ENCODE assay signal across 13 cellular contexts in the genomic region with DNA sequence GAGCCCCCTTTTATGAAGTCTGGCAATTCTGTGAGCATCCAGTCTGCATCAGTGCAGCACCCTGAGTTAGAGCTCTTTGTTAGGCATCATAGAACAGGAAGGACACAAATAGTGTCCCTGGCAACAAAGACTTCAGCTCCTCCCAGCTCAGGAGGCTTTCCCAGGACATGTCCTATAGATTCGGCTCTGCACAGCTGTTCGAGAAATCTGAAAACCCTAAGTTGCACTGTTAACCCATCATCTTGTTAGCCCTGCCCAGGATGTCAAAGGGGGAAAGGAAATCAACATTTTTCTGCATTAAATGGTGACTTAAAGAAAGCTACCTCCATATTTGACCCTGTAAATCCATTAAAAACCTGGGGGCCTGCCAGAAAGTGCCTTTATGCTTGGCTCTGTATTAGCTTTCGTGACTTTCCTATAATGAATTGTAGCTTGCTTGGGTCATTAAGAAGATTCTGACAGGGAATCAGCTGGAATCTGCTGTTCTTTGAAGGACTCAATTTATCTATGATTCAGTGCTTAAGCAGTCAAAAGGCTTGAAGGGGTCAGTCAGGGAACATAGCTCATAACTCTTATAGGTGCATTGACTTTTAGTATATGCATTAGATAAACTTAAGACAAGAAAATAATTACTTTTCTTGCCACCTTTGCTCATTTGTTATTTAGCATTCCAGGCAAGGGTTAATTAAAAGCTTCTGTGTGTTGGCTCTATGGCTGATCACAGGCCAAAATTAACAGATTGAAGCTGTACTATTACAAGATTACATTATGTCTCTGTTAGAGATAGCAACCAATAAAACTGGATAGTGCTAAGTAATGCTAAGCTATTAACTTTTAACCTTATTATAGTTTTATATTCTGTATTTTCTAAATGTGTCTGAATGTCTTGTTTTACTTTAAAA. TPM values are rescaled to one million over a fixed set of nuclear protein-coding genes. Genes with fewer than 3 reads are reported as not detected.
DNase-seq lines count a peak whose midpoint lies in the region; ATAC-seq, FAIRE-seq and TF ChIP-seq lines count a peak whose summit lies in the region.
"Had no signal": no experiment of that assay in that cellular context is flagged by ENCODE, and none has a peak within 500 bp of the region (broad histone marks: within the 10 kb centered on the region; RNA-seq: fewer than 3 reads in every experiment).

No MANE protein-coding gene starts in this region.

- H3K27ac Mint-ChIP-seq in Caco-2 (ENCODE audit: unreplicated experiment), result peak overlapping the region; percentile 62
- no peak overlapping the region for H3K27ac Mint-ChIP-seq in stimulated activated naive B cell treated with anti-CD40 and anti-IgM and Interleukin-4, amounts not matched to agents 10 μg/mL and 1 μg/mL and 100 μg/mL, for 72 hours
- H3K27ac Mint-ChIP-seq: activated B cell treated with CpG ODN at 0.5 μM for 24 hours had no signal

- no peak overlapping the region for H2BK120ac ChIP-seq in IMR-90 (ENCODE audit: low read depth, low read length)
- H2BK120ac ChIP-seq in mesenchymal stem cell (ENCODE audit: low read depth, low read length), result no peak overlapping the region

- ATAC-seq in IMR-90 (ENCODE audit: low read depth) (peak; percentile 50), K562 (no peak), HG03457 (IDR thresholded peaks at IDR 0.05; ENCODE audit: unreplicated experiment) (no peak), GM19463 (IDR thresholded peaks at IDR 0.05; ENCODE audit: unreplicated experiment) (no peak)
- ATAC-seq in stimulated activated naive B cell treated with anti-CD40 and anti-IgM and Interleukin-4, amounts not matched to agents 10 μg/mL and 1 μg/mL and 100 μg/mL, for 72 hours (replicated peaks), result no peak

- FAIRE-seq in K562 (lab: Jason Lieb, UNC), result no peak
- FAIRE-seq: kidney had no signal

- H3K18ac ChIP-seq in IMR-90 (ENCODE audit: low read depth, low read length), result no peak overlapping the region
- H3K18ac ChIP-seq in mesenchymal stem cell (ENCODE audit: low read depth in 1 of 2, low read length in 2 of 2), result peak overlapping the region in 1 of 2 experiments; percentile 9

- BruUV-seq in Caco-2 (replicated peaks; lab: Mats Ljungman, UMichigan) (no TSS peak), IMR-90 (replicated peaks; lab: Mats Ljungman, UMichigan) (no TSS peak), K562 (replicated peaks; lab: Mats Ljungman, UMichigan) (no TSS peak)

- H3K79me2 ChIP-seq in K562 (ENCODE audit: control insufficient read depth, insufficient read depth, low read length), result no peaks in the 10 kb centered on the region

- POLR2A ChIA-PET in Caco-2 (lab: Charles Lee), result no interaction called here
- POLR2A ChIA-PET in IMR-90 (lab: Charles Lee; ENCODE audit: unreplicated experiment), result no interaction called here
- POLR2A ChIA-PET in K562 (lab: Yijun Ruan, JAX), result interaction anchor here (0.6 to 1.9 kb wide), 5 partner anchors 10 to 47 kb away, joined by 3 to 8 read pairs (median 3); a partner anchor contains a TSS

- H3K4me1 ChIP-seq in Caco-2, result peaks cover 36% of the 10 kb centered on the region
- H3K4me1 ChIP-seq in IMR-90 (ENCODE audit: control insufficient read depth, insufficient read depth, low read length), result peaks cover 4% of the 10 kb centered on the region; the same call in 1 of the 2 replicates
- peaks cover 0 to 17% of the 10 kb centered on the region in 2 experiments; a peak in 2 of 5 replicates for H3K4me1 ChIP-seq in K562 (replicated peaks in 1 of 2; ENCODE audit: control insufficient read depth in 2 of 2, insufficient read depth in 2 of 2, low read length in 2 of 2)
- H3K4me1 ChIP-seq in mesenchymal stem cell (ENCODE audit: control insufficient read depth, insufficient read depth, low read depth, low read length), result peaks cover 3% of the 10 kb centered on the region
- H3K4me1 ChIP-seq in esophagus muscularis mucosa, result no peaks in the 10 kb centered on the region

- peak overlapping the region; percentile 2 for H2BK5ac ChIP-seq in IMR-90 (ENCODE audit: low read depth, low read length, poor library complexity, severe bottlenecking)
- H2BK5ac ChIP-seq in mesenchymal stem cell (ENCODE audit: low read depth, low read length, poor library complexity, severe bottlenecking), result no peak overlapping the region

- H4K8ac ChIP-seq in IMR-90 (ENCODE audit: low read depth in 2 of 2, low read length in 2 of 2), result peak overlapping the region in 1 of 2 experiments; percentile 47; a peak in 1 of 4 replicates
- H4K8ac ChIP-seq in mesenchymal stem cell (ENCODE audit: low read length), result no peak overlapping the region

- no peak overlapping the region for H2AK9ac ChIP-seq in IMR-90 (replicated peaks; ENCODE audit: low read depth, low read length, poor library complexity)

- TF ChIP-seq POLR2A in IMR-90 (IDR thresholded peaks at IDR 0.05; ENCODE audit: low read depth, low read length), result no peak
- TF ChIP-seq POLR2A in K562 (conservative IDR thresholded peaks at IDR 0.05), result no peak
- TF ChIP-seq POLR2A in esophagus muscularis mucosa (IDR thresholded peaks at IDR 0.05; ENCODE audit: low read depth), result no peak

- no peak for DNase-seq in Caco-2
- peak; percentile 49 for DNase-seq in IMR-90
- DNase-seq in K562 (ENCODE audit: extremely low read depth in 1 of 4, low spot score in 3 of 4), result no peak
- DNase-seq in mesenchymal stem cell, result peak; percentile 56
- no peak for DNase-seq in stimulated activated naive B cell treated with anti-CD40 and anti-IgM and Interleukin-4, amounts not matched to agents 10 μg/mL and 1 μg/mL and 100 μg/mL, for 72 hours
- no peak for DNase-seq in esophagus muscularis mucosa (ENCODE audit: extremely low spot score)
- DNase-seq: activated B cell treated with CpG ODN at 0.5 μM for 24 hours; activated T-cell treated with anti-CD3 and anti-CD28 coated beads, Interleukin-2, amount 50 U/mL, for 1 hour; kidney; nucleus accumbens had no signal

- H3K4me2 ChIP-seq in IMR-90 (ENCODE audit: low read depth, low read length) (no peak overlapping the region; the same call in 1 of the 2 replicates), K562 (ENCODE audit: insufficient read depth, low read length) (no peak overlapping the region), mesenchymal stem cell (ENCODE audit: low read length, poor library complexity, severe bottlenecking) (no peak overlapping the region)

- H3K9ac ChIP-seq in IMR-90 (ENCODE audit: low read depth, low read length), result no peak overlapping the region
- no peak overlapping the region for H3K9ac ChIP-seq in K562 (ENCODE audit: insufficient read depth in 1 of 2, low read depth in 2 of 2, low read length in 2 of 2)
- peak overlapping the region; percentile 20 for H3K9ac ChIP-seq in mesenchymal stem cell (ENCODE audit: low read length)

- no peak overlapping the region for H3K4me3 Mint-ChIP-seq in Caco-2 (ENCODE audit: unreplicated experiment)
- H3K4me3 Mint-ChIP-seq in stimulated activated naive B cell treated with anti-CD40 and anti-IgM and Interleukin-4, amounts not matched to agents 10 μg/mL and 1 μg/mL and 100 μg/mL, for 72 hours, result no peak overlapping the region
- H3K4me3 Mint-ChIP-seq: activated B cell treated with CpG ODN at 0.5 μM for 24 hours had no signal

- H2BK15ac ChIP-seq in IMR-90 (ENCODE audit: low read depth, low read length) (no peak overlapping the region), mesenchymal stem cell (ENCODE audit: low read depth, poor library complexity, severe bottlenecking) (no peak overlapping the region)

- H3K27me3 Mint-ChIP-seq in Caco-2 (ENCODE audit: insufficient read depth, unreplicated experiment), result no peaks in the 10 kb centered on the region
- peaks cover 0 to 5% of the 10 kb centered on the region in 2 donors for H3K27me3 Mint-ChIP-seq in stimulated activated naive B cell treated with anti-CD40 and anti-IgM and Interleukin-4, amounts not matched to agents 10 μg/mL and 1 μg/mL and 100 μg/mL, for 72 hours

- H4K91ac ChIP-seq in IMR-90 (ENCODE audit: insufficient read depth, low read depth, low read length) (no peak overlapping the region), mesenchymal stem cell (ENCODE audit: low read length) (no peak overlapping the region)

- H4K5ac ChIP-seq in IMR-90 (ENCODE audit: low read depth, low read length), result no peak overlapping the region

- WGBS in IMR-90 (ENCODE audit: extremely low coverage in 2 of 2, insufficient read length in 1 of 2), 2 experiments, result no CpG with 5 or more reads among the region's 3 CpGs
- WGBS in K562 (ENCODE audit: insufficient coverage, low coverage, missing lambda C conversion rate), result 67% methylated on average over 3 of the region's 3 CpGs
- WGBS in mesenchymal stem cell, result 8% methylated on average over 2 of the region's 3 CpGs
- WGBS in esophagus muscularis mucosa, result 35% methylated on average over 2 of the region's 3 CpGs

- CTCF ChIA-PET in Caco-2 (lab: Charles Lee), result interaction anchor here (0.6 to 1.6 kb wide), 2 partner anchors 31 to 221 kb away, joined by 3 to 7 read pairs; no protein-coding TSS in a partner anchor
- CTCF ChIA-PET in IMR-90 (lab: Yijun Ruan, JAX), result interaction anchor here (0.9 to 1.5 kb wide), 4 partner anchors 14 to 706 kb away, joined by 3 to 6 read pairs (median 3); no protein-coding TSS in a partner anchor
- CTCF ChIA-PET in K562 (lab: Yijun Ruan, JAX; ENCODE audit: low intra/inter-chr PET ratio), result no interaction called here

- no peak overlapping the region for H3K27ac ChIP-seq in IMR-90 (ENCODE audit: insufficient read depth, low read length)
- no peak overlapping the region for H3K27ac ChIP-seq in K562 (ENCODE audit: extremely low read depth, low read depth, low read length)
- no peak overlapping the region for H3K27ac ChIP-seq in mesenchymal stem cell (ENCODE audit: low read length, poor library complexity, severe bottlenecking)
- H3K27ac ChIP-seq in esophagus muscularis mucosa (replicated peaks in 1 of 4), result no peak overlapping the region
- H3K27ac ChIP-seq: cardiac muscle cell had no signal

- no peaks in the 10 kb centered on the region for H3K9me3 Mint-ChIP-seq in Caco-2 (ENCODE audit: unreplicated experiment)
- no peaks in the 10 kb centered on the region for H3K9me3 Mint-ChIP-seq in stimulated activated naive B cell treated with anti-CD40 and anti-IgM and Interleukin-4, amounts not matched to agents 10 μg/mL and 1 μg/mL and 100 μg/mL, for 72 hours
- H3K9me3 Mint-ChIP-seq: activated B cell treated with CpG ODN at 0.5 μM for 24 hours had no signal

- H3K36me3 Mint-ChIP-seq in Caco-2 (ENCODE audit: insufficient read depth, unreplicated experiment), result no peaks in the 10 kb centered on the region
- H3K36me3 Mint-ChIP-seq in stimulated activated naive B cell treated with anti-CD40 and anti-IgM and Interleukin-4, amounts not matched to agents 10 μg/mL and 1 μg/mL and 100 μg/mL, for 72 hours, result no peaks in the 10 kb centered on the region

- TF ChIP-seq RAD21 in IMR-90 (IDR thresholded peaks at IDR 0.05; ENCODE audit: low read length) (no peak), K562 (CRISPR knock-in tag; conservative IDR thresholded peaks at IDR 0.05 in 1 of 2, IDR thresholded peaks at IDR 0.05 in 1 of 2) (no peak)

- no peaks in the 10 kb centered on the region for H3K79me1 ChIP-seq in IMR-90 (ENCODE audit: low read depth in 1 of 2, low read length in 2 of 2)
- no peaks in the 10 kb centered on the region for H3K79me1 ChIP-seq in mesenchymal stem cell (replicated peaks; ENCODE audit: low read length, poor library complexity, severe bottlenecking)

- H4K20me1 ChIP-seq in IMR-90 (ENCODE audit: insufficient read depth, low read length) (no peaks in the 10 kb centered on the region), K562 (replicated peaks; ENCODE audit: control insufficient read depth, insufficient read depth, low read length) (no peaks in the 10 kb centered on the region)

- H3K9me3 ChIP-seq in Caco-2, result no peaks in the 10 kb centered on the region
- H3K9me3 ChIP-seq in IMR-90 (ENCODE audit: control insufficient read depth, insufficient read depth, low read length), result no peaks in the 10 kb centered on the region
- no peaks in the 10 kb centered on the region for H3K9me3 ChIP-seq in K562 (replicated peaks; ENCODE audit: control insufficient read depth, insufficient read depth, low read depth, low read length)
- H3K9me3 ChIP-seq in mesenchymal stem cell (ENCODE audit: control insufficient read depth, low read length), result no peaks in the 10 kb centered on the region
- H3K9me3 ChIP-seq in esophagus muscularis mucosa, result no peaks in the 10 kb centered on the region

- intact Hi-C loops in Caco-2 (cut with micrococcal nuclease; ENCODE audit: unreplicated experiment) (loop anchor here (10.0 kb wide), 1 partner anchor 470 kb away; no protein-coding TSS in a partner anchor), IMR-90 (cut with micrococcal nuclease) (no loop called here), K562 (cut with micrococcal nuclease) (loop anchor here (5.0 kb wide), 2 partner anchors 287 to 457 kb away; no protein-coding TSS in a partner anchor), esophagus muscularis mucosa (cut with DNase I) (no loop called here)

- H2AFZ ChIP-seq in IMR-90 (replicated peaks; ENCODE audit: low read length, poor library complexity) (no peak overlapping the region), K562 (ENCODE audit: low read depth, low read length) (no peak overlapping the region), mesenchymal stem cell (ENCODE audit: low read depth, low read length) (no peak overlapping the region)

- H3K27me3 ChIP-seq in Caco-2 (replicated peaks; ENCODE audit: control insufficient read depth, insufficient read depth, low read length) (no peaks in the 10 kb centered on the region), IMR-90 (ENCODE audit: control insufficient read depth, insufficient read depth, low read length) (no peaks in the 10 kb centered on the region), K562 (ENCODE audit: control insufficient read depth in 2 of 2, insufficient read depth in 2 of 2, low read length in 2 of 2) (no peaks in the 10 kb centered on the region), mesenchymal stem cell (ENCODE audit: control insufficient read depth in 1 of 2, insufficient read depth in 1 of 2, low read length in 2 of 2) (no peaks in the 10 kb centered on the region), esophagus muscularis mucosa (no peaks in the 10 kb centered on the region)
- H3K27me3 ChIP-seq: cardiac muscle cell had no signal

- TF ChIP-seq CTCF in Caco-2 (IDR thresholded peaks at IDR 0.05; ENCODE audit: insufficient read depth in 1 of 2, low read depth in 1 of 2, low read length in 1 of 2, severe bottlenecking in 1 of 2, unreplicated experiment in 1 of 2) (no peak), IMR-90 (conservative IDR thresholded peaks at IDR 0.05; ENCODE audit: low read depth, low read length) (no peak), K562 (IDR thresholded peaks at IDR 0.05 in 2 of 3, conservative IDR thresholded peaks at IDR 0.05 in 1 of 3; ENCODE audit: insufficient read depth in 2 of 3, low read depth in 1 of 3, low read length in 3 of 3) (no peak), esophagus muscularis mucosa (IDR thresholded peaks at IDR 0.05) (no peak)

- peaks cover 34% of the 10 kb centered on the region for H3K4me1 Mint-ChIP-seq in Caco-2 (ENCODE audit: low read depth, unreplicated experiment)
- peaks cover 2 to 11% of the 10 kb centered on the region in 2 donors for H3K4me1 Mint-ChIP-seq in stimulated activated naive B cell treated with anti-CD40 and anti-IgM and Interleukin-4, amounts not matched to agents 10 μg/mL and 1 μg/mL and 100 μg/mL, for 72 hours

- no peak overlapping the region for H2BK12ac ChIP-seq in mesenchymal stem cell (ENCODE audit: low read length in 2 of 2)

- in situ Hi-C loops in IMR-90 (cut with MboI; ENCODE audit: low sequenced_read_pairs) (no loop called here), K562 (cut with MboI) (no loop called here)

- H3K23ac ChIP-seq in IMR-90 (ENCODE audit: low read depth, low read length), result no peak overlapping the region
- no peak overlapping the region for H3K23ac ChIP-seq in mesenchymal stem cell (ENCODE audit: low read length in 2 of 2)

- H3K4ac ChIP-seq in IMR-90 (ENCODE audit: low read depth, low read length) (no peak overlapping the region), mesenchymal stem cell (ENCODE audit: low read depth in 1 of 2, low read length in 2 of 2) (no peak overlapping the region)

- TF ChIP-seq EP300 in K562 (IDR thresholded peaks at IDR 0.05; ENCODE audit: low read length), result no peak
- no peak for TF ChIP-seq EP300 in esophagus muscularis mucosa (IDR thresholded peaks at IDR 0.05)

- H3K9me1 ChIP-seq in IMR-90 (ENCODE audit: insufficient read depth, low read length) (peaks cover 3% of the 10 kb centered on the region; the same call in 1 of the 2 replicates), K562 (ENCODE audit: control insufficient read depth, insufficient read depth, low read length) (no peaks in the 10 kb centered on the region)

- dilution Hi-C loops in IMR-90 (cut with HindIII; ENCODE audit: low sequenced_read_pairs, unreplicated experiment), result no loop called here

- no peak overlapping the region for H2BK20ac ChIP-seq in IMR-90 (ENCODE audit: low read depth, low read length)

- no peaks in the 10 kb centered on the region for H3K36me3 ChIP-seq in Caco-2 (ENCODE audit: control insufficient read depth, insufficient read depth, low read length)
- peaks cover 11% of the 10 kb centered on the region for H3K36me3 ChIP-seq in IMR-90 (ENCODE audit: control insufficient read depth, insufficient read depth, low read length)
- peaks cover 81% of the 10 kb centered on the region for H3K36me3 ChIP-seq in K562 (ENCODE audit: control insufficient read depth, insufficient read depth, low read length)
- peaks cover 0 to 12% of the 10 kb centered on the region in 2 experiments for H3K36me3 ChIP-seq in mesenchymal stem cell (ENCODE audit: control insufficient read depth in 1 of 2, insufficient read depth in 2 of 2, low read depth in 1 of 2, low read length in 2 of 2)
- no peaks in the 10 kb centered on the region for H3K36me3 ChIP-seq in esophagus muscularis mucosa
- H3K36me3 ChIP-seq: cardiac muscle cell had no signal

- H3K56ac ChIP-seq in IMR-90 (ENCODE audit: extremely low read depth, insufficient read depth, low read length), result no peak overlapping the region

- no peak overlapping the region; the same call in 1 of the 2 replicates for H2AK5ac ChIP-seq in IMR-90 (ENCODE audit: low read depth, low read length)
- peak overlapping the region; percentile 86 for H2AK5ac ChIP-seq in mesenchymal stem cell (ENCODE audit: low read length, severe bottlenecking)

- H3K14ac ChIP-seq in IMR-90 (replicated peaks; ENCODE audit: low read depth, low read length), result no peak overlapping the region
- H3K14ac ChIP-seq in mesenchymal stem cell (ENCODE audit: low read length in 2 of 2), result no peak overlapping the region

- H3K4me3 ChIP-seq in Caco-2 (ENCODE audit: low read depth, low read length) (no peak overlapping the region), IMR-90 (ENCODE audit: insufficient read depth, low read depth, low read length) (no peak overlapping the region), K562 (no peak overlapping the region), mesenchymal stem cell (ENCODE audit: insufficient read depth in 1 of 2, low read depth in 1 of 2, low read length in 2 of 2) (peak overlapping the region in 1 of 2 experiments; percentile 10), esophagus muscularis mucosa (no peak overlapping the region)
- H3K4me3 ChIP-seq: cardiac muscle cell had no signal

RNA-seq across cellular contexts. Expression of a gene that starts 20.6 kb away (rescaled TPM):
- total RNA-seq in Caco-2 (2022), result 0.44 and 0.61 TPM in 2 replicates
- total RNA-seq in IMR-90 (2012; rRNA removed), result not detected in 2 replicates
- not detected in 2 replicates for polyA plus RNA-seq in IMR-90 (2012; rRNA removed)
- polyA plus RNA-seq in IMR-90 (2012; cell fraction: cytosol; rRNA removed), result not detected in 2 replicates
- 0.13 TPM in 1 of 2 replicates, not detected in the other for polyA plus RNA-seq in IMR-90 (2012; cell fraction: nucleus; rRNA removed; ENCODE audit: low replicate concordance)
- total RNA-seq in K562 (2011; cell fraction: chromatin; rRNA removed; ENCODE audit: low replicate concordance), result 0.14 TPM in 1 of 2 replicates, not detected in the other
- not detected in 2 replicates for total RNA-seq in K562 (2011; cell fraction: nucleolus; rRNA removed)
- not detected in 2 replicates for total RNA-seq in K562 (2011; cell fraction: nucleoplasm; rRNA removed)
- total RNA-seq in K562 (2014; rRNA removed), result not detected in 2 replicates
- total RNA-seq in K562 (2014; rRNA removed; fragmentation: Illumina TruSeq; extraction: Trizol), result 0.07 and 0.10 TPM in 2 replicates
- total RNA-seq in K562 (2015; rRNA removed; fragmentation: Illumina TruSeq; extraction: Trizol), result 0.04 TPM in 1 of 2 replicates, not detected in the other
- total RNA-seq in K562 (2021), result not detected in 2 replicates
- 0.11 and 0.14 TPM in 2 replicates for polyA plus RNA-seq in K562 (2011; rRNA removed)
- polyA plus RNA-seq in K562 (2011; cell fraction: cytosol; rRNA removed), result not detected in 2 replicates
- 0.08 and 0.11 TPM in 2 replicates for polyA plus RNA-seq in K562 (2011; cell fraction: nucleus; rRNA removed)
- polyA plus RNA-seq in K562 (2012), result 0.07 and 0.14 TPM in 2 replicates
- polyA plus RNA-seq in K562 (2014; fragmentation: Illumina TruSeq; extraction: Trizol), result 0.03 TPM in 1 of 2 replicates, not detected in the other
- under 1 TPM; 0.03 to 0.07 TPM for polyA plus RNA-seq in K562 (2014; fragmentation: Nextera tagmentation; extraction: Ambion mirVana)
- not detected in 2 replicates for polyA plus RNA-seq in K562 (2014; rRNA removed)
- not detected in 2 replicates for polyA minus RNA-seq in K562 (2011; rRNA and poly(A)+ RNA removed)
- polyA minus RNA-seq in K562 (2011; cell fraction: cytosol; rRNA and poly(A)+ RNA removed), result not detected in 2 replicates
- not detected in 2 replicates for polyA minus RNA-seq in K562 (2011; cell fraction: nucleus; rRNA and poly(A)+ RNA removed)
- not detected for polyA plus RNA-seq in mesenchymal stem cell (2013, experiment 1 of 2)
- polyA plus RNA-seq in mesenchymal stem cell (2013, experiment 2 of 2), result not detected
- total RNA-seq in esophagus muscularis mucosa, result under 1 TPM in 2 of 4 donors, not detected in 2; under 0.01 to 0.17 TPM
- polyA plus RNA-seq: cardiac muscle cell had no signal

RNA-seq across cellular contexts. Expression of a gene that starts 47.6 kb away (rescaled TPM):
- 6.8 TPM in 2 replicates for total RNA-seq in Caco-2 (2022)
- total RNA-seq in IMR-90 (2012; rRNA removed), result 63.3 and 73.6 TPM in 2 replicates
- polyA plus RNA-seq in IMR-90 (2012; rRNA removed), result 28.9 and 36.3 TPM in 2 replicates
- 7.2 and 7.9 TPM in 2 replicates for polyA plus RNA-seq in IMR-90 (2012; cell fraction: cytosol; rRNA removed)
- 4.0 and 36.8 TPM in 2 replicates for polyA plus RNA-seq in IMR-90 (2012; cell fraction: nucleus; rRNA removed; ENCODE audit: low replicate concordance)
- 52.3 and 110 TPM in 2 replicates for total RNA-seq in K562 (2011; cell fraction: chromatin; rRNA removed; ENCODE audit: low replicate concordance)
- 48.4 and 54.3 TPM in 2 replicates for total RNA-seq in K562 (2011; cell fraction: nucleolus; rRNA removed)
- 70.4 and 94.5 TPM in 2 replicates for total RNA-seq in K562 (2011; cell fraction: nucleoplasm; rRNA removed)
- 40.3 and 43.5 TPM in 2 replicates for total RNA-seq in K562 (2014; rRNA removed)
- 68.9 and 78.4 TPM in 2 replicates for total RNA-seq in K562 (2014; rRNA removed; fragmentation: Illumina TruSeq; extraction: Trizol)
- 69.6 and 73.0 TPM in 2 replicates for total RNA-seq in K562 (2015; rRNA removed; fragmentation: Illumina TruSeq; extraction: Trizol)
- 47.4 and 54.7 TPM in 2 replicates for total RNA-seq in K562 (2021)
- 49.8 and 58.3 TPM in 2 replicates for polyA plus RNA-seq in K562 (2011; rRNA removed)
- polyA plus RNA-seq in K562 (2011; cell fraction: cytosol; rRNA removed), result 11.2 and 20.2 TPM in 2 replicates
- polyA plus RNA-seq in K562 (2011; cell fraction: nucleus; rRNA removed), result 48.6 and 52.6 TPM in 2 replicates
- 26.9 and 40.5 TPM in 2 replicates for polyA plus RNA-seq in K562 (2012)
- polyA plus RNA-seq in K562 (2014; fragmentation: Illumina TruSeq; extraction: Trizol), result 56.3 and 62.6 TPM in 2 replicates
- polyA plus RNA-seq in K562 (2014; fragmentation: Nextera tagmentation; extraction: Ambion mirVana), result 10 to 100 TPM; 21.6 to 44.0 TPM
- 39.3 and 45.2 TPM in 2 replicates for polyA plus RNA-seq in K562 (2014; rRNA removed)
- polyA minus RNA-seq in K562 (2011; rRNA and poly(A)+ RNA removed), result 70.3 and 78.3 TPM in 2 replicates
- polyA minus RNA-seq in K562 (2011; cell fraction: cytosol; rRNA and poly(A)+ RNA removed), result 25.0 and 30.6 TPM in 2 replicates
- 52.2 and 95.1 TPM in 2 replicates for polyA minus RNA-seq in K562 (2011; cell fraction: nucleus; rRNA and poly(A)+ RNA removed)
- 1.9 TPM for polyA plus RNA-seq in mesenchymal stem cell (2013, experiment 1 of 2)
- 1.9 TPM for polyA plus RNA-seq in mesenchymal stem cell (2013, experiment 2 of 2)
- under 1 TPM in 3 of 4 donors, not detected in 1; 0.13 to 0.83 (median 0.17) TPM for total RNA-seq in esophagus muscularis mucosa
- total RNA-seq: activated B cell treated with CpG ODN at 0.5 μM for 24 hours had no signal

Comparison
In these comparisons a context has a peak if more than half of its experiments do, and no peak if none do; other contexts are left out.
1. DNase-seq: peak in IMR-90 (single experiment) and mesenchymal stem cell (single experiment); none in Caco-2 (0 of 2), K562 (0 of 4), stimulated activated naive B cell treated with anti-CD40 and anti-IgM and Interleukin-4, amounts not matched to agents 10 μg/mL and 1 μg/mL and 100 μg/mL, for 72 hours (single experiment) and esophagus muscularis mucosa (single experiment).
2. intact Hi-C loops: an anchor here in Caco-2 (10.0 kb wide) and K562 (5.0 kb wide); none called in IMR-90 and esophagus muscularis mucosa.